In the genomic region with DNA sequence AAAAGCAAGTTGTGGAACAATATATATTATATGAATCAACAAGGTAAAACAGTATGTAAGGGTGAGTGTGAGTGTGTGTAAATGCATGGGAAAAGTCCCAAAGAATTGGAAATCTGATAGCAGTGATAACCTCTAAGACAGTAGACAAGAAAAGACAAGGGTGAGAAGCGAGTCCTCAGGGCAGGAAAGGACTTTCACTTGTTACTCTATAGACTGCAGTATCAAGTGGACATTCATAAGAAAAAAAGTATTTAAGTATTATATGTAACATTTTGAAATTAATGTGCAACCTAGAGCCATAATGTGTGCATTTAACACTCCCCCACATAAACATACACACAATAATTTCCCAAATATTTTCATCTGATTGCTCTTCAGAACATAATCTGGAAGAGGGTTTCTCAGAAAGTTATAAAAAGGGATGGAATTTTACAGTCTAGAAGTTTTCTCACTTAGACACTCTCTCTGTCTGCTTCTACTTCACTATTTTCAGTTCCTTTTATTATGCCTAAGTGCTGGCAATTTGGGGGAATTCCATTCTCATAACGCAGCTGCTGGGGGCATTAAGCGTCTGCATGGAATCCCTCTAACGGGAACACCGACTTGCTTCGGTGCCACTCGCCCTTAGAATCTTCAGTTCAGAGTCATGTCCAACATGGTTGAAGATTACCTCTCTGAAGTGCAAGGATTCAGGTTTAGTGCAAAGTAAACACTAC, we compare ENCODE assay signal across 16 cellular contexts. TPM values are rescaled to one million over a fixed set of nuclear protein-coding genes. Genes with fewer than 3 reads are reported as not detected.
DNase-seq lines count a peak whose midpoint lies in the region; ATAC-seq and TF ChIP-seq lines count a peak whose summit lies in the region.
"Had no signal": no experiment of that assay in that cellular context is flagged by ENCODE, and none has a peak within 500 bp of the region (broad histone marks: within the 10 kb centered on the region; RNA-seq: fewer than 3 reads in every experiment).

No MANE protein-coding gene starts in this region.

- ATAC-seq in GM18502 (IDR thresholded peaks at IDR 0.05; ENCODE audit: poor library complexity, unreplicated experiment) (peak; percentile 90), GM21390 (IDR thresholded peaks at IDR 0.05; ENCODE audit: unreplicated experiment) (peak; percentile 55), HG03159 (IDR thresholded peaks at IDR 0.05; ENCODE audit: unreplicated experiment) (peak; percentile 48), memory B cell (ENCODE audit: low read depth) (peak; percentile 95), psoas muscle (no peak)
- ATAC-seq: body of pancreas had no signal

- no peaks in the 10 kb centered on the region for H3K36me3 Mint-ChIP-seq in memory B cell
- H3K36me3 Mint-ChIP-seq: activated CD4-positive, alpha-beta memory T cell treated with anti-CD3 and anti-CD28 coated beads for 36 hours; CD14-positive monocyte had no signal

- no peak overlapping the region for H3K4me3 Mint-ChIP-seq in memory B cell
- H3K4me3 Mint-ChIP-seq: activated CD4-positive, alpha-beta memory T cell treated with anti-CD3 and anti-CD28 coated beads for 36 hours; CD14-positive monocyte; T-helper 1 cell treated with Interleukin-12 subunit alpha and Interleukin-12 subunit beta and Interleukin-4 antibody, amounts not matched to agents 30 μg/mL and 1 μg/mL, for 36 hours had no signal

- H3K9me3 Mint-ChIP-seq in memory B cell = no peaks in the 10 kb centered on the region
- H3K9me3 Mint-ChIP-seq: activated CD4-positive, alpha-beta memory T cell treated with anti-CD3 and anti-CD28 coated beads for 36 hours; T-helper 1 cell treated with Interleukin-12 subunit alpha and Interleukin-12 subunit beta and Interleukin-4 antibody, amounts not matched to agents 30 μg/mL and 1 μg/mL, for 36 hours had no signal

- peaks cover 8% of the 10 kb centered on the region for H3K4me1 Mint-ChIP-seq in memory B cell
- H3K4me1 Mint-ChIP-seq: CD14-positive monocyte had no signal

- no peaks in the 10 kb centered on the region for H3K27me3 Mint-ChIP-seq in memory B cell

- DNase-seq in memory B cell (ENCODE audit: low spot score in 2 of 2) (peak; percentile 16 to 36), HT-29 (ENCODE audit: low spot score) (no peak), activated T-cell treated with anti-CD3 and anti-CD28 coated beads for 4 hours (no peak), psoas muscle (no peak), DMS 273 treated with DMSO at 0.1 percent for 48 hours (lab: John Stamatoyannopoulos, UW) (no peak)
- DNase-seq: activated CD4-positive, alpha-beta memory T cell treated with anti-CD3 and anti-CD28 coated beads for 36 hours; body of pancreas; mesendoderm; MM.1S; NCI-H2171 treated with DMSO at 0.1 percent for 48 hours had no signal

- no peaks in the 10 kb centered on the region for H3K9me3 ChIP-seq in psoas muscle
- H3K9me3 ChIP-seq: body of pancreas, suprapubic skin had no signal

- H3K27ac Mint-ChIP-seq in memory B cell = peak overlapping the region; percentile 18
- H3K27ac Mint-ChIP-seq: activated CD4-positive, alpha-beta memory T cell treated with anti-CD3 and anti-CD28 coated beads for 36 hours; CD14-positive monocyte; T-helper 1 cell treated with Interleukin-12 subunit alpha and Interleukin-12 subunit beta and Interleukin-4 antibody, amounts not matched to agents 30 μg/mL and 1 μg/mL, for 36 hours had no signal

- no peak overlapping the region for H3K27ac ChIP-seq in psoas muscle
- H3K27ac ChIP-seq: body of pancreas, suprapubic skin had no signal

- H3K27me3 ChIP-seq in psoas muscle (ENCODE audit: insufficient read depth in 3 of 3, low read length in 2 of 3) = no peaks in the 10 kb centered on the region
- H3K27me3 ChIP-seq: body of pancreas, suprapubic skin had no signal

- H3K36me3 ChIP-seq in psoas muscle (ENCODE audit: insufficient read depth in 1 of 2, low read depth in 1 of 2) = no peaks in the 10 kb centered on the region
- H3K36me3 ChIP-seq: suprapubic skin had no signal

- no peaks in the 10 kb centered on the region for H3K4me1 ChIP-seq in psoas muscle
- H3K4me1 ChIP-seq: body of pancreas had no signal

- 48 to 66% (median 50%) methylated on average over 7 of the region's 7 CpGs for WGBS in psoas muscle, 3 donors

- intact Hi-C loops in psoas muscle (cut with DNase I) = loop anchor here in 1 of 2 donors (5.0 kb wide), 1 partner anchor 38 kb away; no protein-coding TSS in a partner anchor

- TF ChIP-seq CTCF in psoas muscle (IDR thresholded peaks at IDR 0.05) = no peak

- H3K4me3 ChIP-seq in psoas muscle = no peak overlapping the region
- H3K4me3 ChIP-seq: body of pancreas, suprapubic skin had no signal

RNA-seq across cellular contexts. Expression of a gene that starts 50.0 kb away (rescaled TPM):
- total RNA-seq in HT-29 (2014; rRNA removed; shearing (Covaris generic)) = 29.7 and 30.9 TPM in 2 replicates
- total RNA-seq in psoas muscle = 10 to 100 TPM; 11.8 to 43.2 (median 22.7) TPM
- polyA plus RNA-seq in psoas muscle = 10 to 100 TPM in 1 of 3 donors, 1 to 10 TPM in 2; 7.5 to 12.9 (median 9.5) TPM

Comparison
In these comparisons a context has a peak if more than half of its experiments do, and no peak if none do; other contexts are left out.
1. ATAC-seq: peak in GM18502 (single experiment), GM21390 (single experiment), HG03159 (single experiment) and memory B cell (single experiment); none in psoas muscle (0 of 4).
2. DNase-seq: peak in memory B cell (2 of 2); none in HT-29 (single experiment), activated T-cell treated with anti-CD3 and anti-CD28 coated beads for 4 hours (single experiment), psoas muscle (0 of 2) and DMS 273 treated with DMSO at 0.1 percent for 48 hours (single experiment).